ENCODE assay signal across 17 cellular contexts in the genomic region with DNA sequence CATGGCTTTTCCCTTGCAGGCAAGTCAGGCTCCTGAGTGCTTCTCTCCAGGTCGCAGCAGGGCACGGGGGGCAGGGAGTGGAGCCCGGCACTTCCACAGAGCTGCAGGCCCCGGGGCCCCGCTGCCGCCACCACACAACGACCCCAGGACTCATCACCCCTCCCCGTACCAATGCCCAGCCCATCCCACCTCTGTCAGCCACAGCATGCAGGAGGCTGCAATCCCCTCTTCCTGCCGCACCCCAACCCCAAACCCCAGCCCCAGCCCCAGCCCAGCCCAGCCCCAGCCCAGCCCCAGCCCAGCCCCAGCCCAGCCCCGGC.
A peak's percentile ranks its signal among the peaks of the same experiment; 100 is the strongest.
DNase-seq lines count a peak whose midpoint lies in the region; ATAC-seq and TF ChIP-seq lines count a peak whose summit lies in the region.
"Had no signal": no experiment of that assay in that cellular context is flagged by ENCODE, and none has a peak within 500 bp of the region (broad histone marks: within the 10 kb centered on the region; RNA-seq: fewer than 3 reads in every experiment).

No MANE protein-coding gene starts in this region.

- in situ Hi-C loops in Panc1 (cut with HindIII; ENCODE audit: low pct_unique_long_range_greater_than_20kb, low sequenced_read_pairs), result no loop called here

- no peak overlapping the region for H3K27ac Mint-ChIP-seq in glutamatergic neuron (ENCODE audit: unreplicated experiment)
- H3K27ac Mint-ChIP-seq: CD4-positive, alpha-beta memory T cell; H9 had no signal

- H3K9me3 ChIP-seq in heart right ventricle, result peaks cover 0 to 8% (median 0%) of the 10 kb centered on the region in 11 donors
- H3K9me3 ChIP-seq in Panc1 (ENCODE audit: control insufficient read depth, insufficient read depth, low read depth, low read length), result no peaks in the 10 kb centered on the region
- no peaks in the 10 kb centered on the region for H3K9me3 ChIP-seq in lower lobe of right lung
- H3K9me3 ChIP-seq in A673 (ENCODE audit: low read depth, low read length, poor library complexity, severe bottlenecking), result no peaks in the 10 kb centered on the region
- H3K9me3 ChIP-seq: A549 had no signal

- ATAC-seq in Right ventricle myocardium superior (ENCODE audit: poor library complexity), result no peak
- ATAC-seq in heart right ventricle, result no peak
- 0 out of 2 replicates have a peak, but pooled peaks have one; percentile 15 for ATAC-seq in Panc1
- no peak for ATAC-seq in lower lobe of right lung

- H3K4me1 Mint-ChIP-seq in glutamatergic neuron (ENCODE audit: low read depth, unreplicated experiment), result peaks cover 6% of the 10 kb centered on the region
- H3K4me1 Mint-ChIP-seq: CD4-positive, alpha-beta memory T cell had no signal

- BruUV-seq in Panc1 (replicated peaks; lab: Mats Ljungman, UMichigan) (no TSS peak), A673 (replicated peaks; lab: Mats Ljungman, UMichigan) (no TSS peak)

- H3K4me1 ChIP-seq in heart right ventricle (no peaks in the 10 kb centered on the region), Panc1 (ENCODE audit: control insufficient read depth, insufficient read depth, low read length) (no peaks in the 10 kb centered on the region), lower lobe of right lung (no peaks in the 10 kb centered on the region), A673 (ENCODE audit: insufficient read depth, low read length, poor library complexity, severe bottlenecking) (no peaks in the 10 kb centered on the region)
- H3K4me1 ChIP-seq: A549 had no signal

- peaks cover under 1% of the 10 kb centered on the region for H3K9me3 Mint-ChIP-seq in glutamatergic neuron (ENCODE audit: unreplicated experiment)
- H3K9me3 Mint-ChIP-seq: H9 had no signal

- peaks cover 4% of the 10 kb centered on the region for H3K27me3 Mint-ChIP-seq in glutamatergic neuron (ENCODE audit: unreplicated experiment)
- H3K27me3 Mint-ChIP-seq: CD4-positive, alpha-beta memory T cell had no signal

- no peaks in the 10 kb centered on the region for H3K36me3 ChIP-seq in heart right ventricle
- H3K36me3 ChIP-seq in Panc1 (ENCODE audit: control insufficient read depth, insufficient read depth, low read length), result no peaks in the 10 kb centered on the region
- H3K36me3 ChIP-seq in lower lobe of right lung, result no peaks in the 10 kb centered on the region
- no peaks in the 10 kb centered on the region for H3K36me3 ChIP-seq in A673 (ENCODE audit: insufficient read depth, low read length, poor library complexity, severe bottlenecking)

- 82 to 89% methylated on average over 9 to 10 of the region's 10 CpGs for WGBS in heart right ventricle, 2 donors

- no peak for TF ChIP-seq CTCF in heart right ventricle (IDR thresholded peaks at IDR 0.05)
- TF ChIP-seq CTCF in Panc1 (IDR thresholded peaks at IDR 0.05), result no peak
- TF ChIP-seq CTCF in glutamatergic neuron (IDR thresholded peaks at IDR 0.05; ENCODE audit: partially characterized antibody, unreplicated experiment), result no peak
- TF ChIP-seq CTCF in lower lobe of right lung (IDR thresholded peaks at IDR 0.05), result no peak
- TF ChIP-seq CTCF in A673 (conservative IDR thresholded peaks at IDR 0.05; ENCODE audit: low read depth, low read length), result no peak

- peaks cover 0 to 33% (median 4%) of the 10 kb centered on the region in 7 donors for H3K27me3 ChIP-seq in heart right ventricle
- H3K27me3 ChIP-seq in Panc1 (ENCODE audit: control insufficient read depth, insufficient read depth, low read length), result peaks cover 10% of the 10 kb centered on the region; the same call in 1 of the 2 replicates
- no peaks in the 10 kb centered on the region for H3K27me3 ChIP-seq in lower lobe of right lung (ENCODE audit: low read depth)
- peaks cover 9% of the 10 kb centered on the region for H3K27me3 ChIP-seq in A673 (replicated peaks; ENCODE audit: insufficient read depth, low read depth, low read length, poor library complexity)

- H3K4me3 Mint-ChIP-seq in glutamatergic neuron (ENCODE audit: unreplicated experiment), result no peak overlapping the region
- H3K4me3 Mint-ChIP-seq: CD4-positive, alpha-beta memory T cell; H9 had no signal

- CTCF ChIA-PET in Panc1 (lab: Charles Lee), result no interaction called here
- CTCF ChIA-PET in A673 (lab: Charles Lee), result no interaction called here

- intact Hi-C loops in Right ventricle myocardium superior (cut with DNase I) (no loop called here), heart right ventricle (cut with DNase I) (no loop called here), Panc1 (cut with micrococcal nuclease; ENCODE audit: unreplicated experiment) (no loop called here), lower lobe of right lung (cut with DNase I) (no loop called here), A673 (cut with micrococcal nuclease; ENCODE audit: unreplicated experiment) (no loop called here)

- peaks cover 4% of the 10 kb centered on the region for H3K36me3 Mint-ChIP-seq in glutamatergic neuron (ENCODE audit: unreplicated experiment)
- H3K36me3 Mint-ChIP-seq: CD4-positive, alpha-beta memory T cell had no signal

- no peak overlapping the region for H3K4me3 ChIP-seq in heart right ventricle
- H3K4me3 ChIP-seq in Panc1 (ENCODE audit: low read depth in 2 of 2, low read length in 2 of 2), result no peak overlapping the region
- no peak overlapping the region for H3K4me3 ChIP-seq in lower lobe of right lung
- H3K4me3 ChIP-seq in A673 (ENCODE audit: low read depth, low read length, poor library complexity, severe bottlenecking), result no peak overlapping the region
- H3K4me3 ChIP-seq: A549 had no signal

- DNase-seq in Right ventricle myocardium superior (peak; percentile 5), heart right ventricle (no peak), Panc1 (ENCODE audit: low read depth, low spot score) (no peak), glutamatergic neuron (peak; percentile 14), T-helper 2 cell (no peak), lower lobe of right lung (no peak), A673 (ENCODE audit: low spot score) (no peak)
- DNase-seq: 8988T; C1 segment of cervical spinal cord; Calu3; CD4-positive, alpha-beta memory T cell; COR-L47; DMS153; DND-41; GOT3 had no signal

- POLR2A ChIA-PET in Panc1 (lab: Charles Lee), result no interaction called here
- POLR2A ChIA-PET in A673 (lab: Charles Lee; ENCODE audit: low non-redundant PET), result no interaction called here

- H3K27ac ChIP-seq in heart right ventricle (no peak overlapping the region), Panc1 (ENCODE audit: low read length) (no peak overlapping the region), lower lobe of right lung (no peak overlapping the region), A673 (ENCODE audit: low read depth, low read length, poor library complexity, severe bottlenecking) (no peak overlapping the region)
- H3K27ac ChIP-seq: A549 had no signal

Comparison
In these comparisons a context has a peak if more than half of its experiments do, and no peak if none do; other contexts are left out.
1. DNase-seq: peak in Right ventricle myocardium superior (single experiment) and glutamatergic neuron (single experiment); none in heart right ventricle (0 of 2), Panc1 (single experiment), T-helper 2 cell (0 of 5), lower lobe of right lung (single experiment) and A673 (single experiment).